ENCODE assay signal across 28 cellular contexts in the genomic region with DNA sequence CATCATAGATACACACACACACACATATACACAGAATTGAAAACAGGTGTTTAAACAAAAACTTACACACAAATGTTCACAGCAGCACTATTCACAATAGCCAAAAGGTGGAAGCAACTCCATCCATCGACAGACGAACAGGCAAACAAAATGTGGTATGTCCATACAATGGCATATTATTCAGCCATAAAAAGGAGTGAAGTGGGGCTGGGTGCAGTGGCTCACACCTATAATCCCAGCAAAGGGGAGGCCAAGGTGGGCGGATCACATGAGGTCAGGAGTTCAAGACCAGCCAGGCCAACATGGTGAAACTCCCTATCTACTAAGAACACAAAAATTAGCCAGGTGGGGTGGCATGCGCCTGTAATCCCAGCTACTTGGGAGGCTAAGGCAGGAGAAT.
"Had no signal": no experiment of that assay in that cellular context is flagged by ENCODE, and none has a peak within 500 bp of the region (broad histone marks: within the 10 kb centered on the region; RNA-seq: fewer than 3 reads in every experiment).

No MANE protein-coding gene starts in this region.

- H3K27ac ChIP-seq: epithelial cell of prostate, esophagus squamous epithelium, gastrocnemius medialis, heart right ventricle, left lung, lower lobe of right lung had no signal

- H3K27ac Mint-ChIP-seq: dendritic cell treated with granulocyte-macrophage colony-stimulating factor and Interleukin-4, amounts not matched to agents 40 ng/mL and 50 ng/mL, for 4 days; endodermal cell; mesothelial cell of epicardium; naive B cell had no signal

- H3K4me3 ChIP-seq: esophagus squamous epithelium, gastrocnemius medialis, heart right ventricle, left lung, lower lobe of right lung, mucosa of descending colon had no signal

- H3K4me1 ChIP-seq: left lung, lower lobe of right lung had no signal

- H3K9me3 Mint-ChIP-seq: dendritic cell treated with granulocyte-macrophage colony-stimulating factor and Interleukin-4, amounts not matched to agents 40 ng/mL and 50 ng/mL, for 4 days had no signal

- FAIRE-seq: endometrium, islet of Langerhans, keratinocyte had no signal

- ATAC-seq: effector memory CD8-positive, alpha-beta T cell; esophagus mucosa; gastrocnemius medialis; heart right ventricle; left cardiac atrium; left lung; left ventricle myocardium superior; lower lobe of right lung; mucosa of descending colon; naive thymus-derived CD8-positive, alpha-beta T cell had no signal

- DNase-seq: cortex of kidney; effector CD8-positive, alpha-beta T cell; effector memory CD8-positive, alpha-beta T cell; endodermal cell; erythroblast; esophagus squamous epithelium; foreskin fibroblast; foreskin melanocyte; gastrocnemius medialis; glutamatergic neuron; head of caudate nucleus; heart right ventricle; hippocampal formation; left cardiac atrium; left lung; left ventricle myocardium superior; lower lobe of right lung; mesenchymal stem cell; mucosa of descending colon; naive B cell; naive thymus-derived CD8-positive, alpha-beta T cell had no signal

- H3K27me3 ChIP-seq: esophagus squamous epithelium, gastrocnemius medialis, heart right ventricle, left lung had no signal

- H3K27me3 Mint-ChIP-seq: dendritic cell treated with granulocyte-macrophage colony-stimulating factor and Interleukin-4, amounts not matched to agents 40 ng/mL and 50 ng/mL, for 4 days; effector memory CD8-positive, alpha-beta T cell; naive B cell; naive thymus-derived CD8-positive, alpha-beta T cell had no signal

- H3K9me3 ChIP-seq: gastrocnemius medialis, lower lobe of right lung had no signal

- H3K4me3 Mint-ChIP-seq: dendritic cell treated with granulocyte-macrophage colony-stimulating factor and Interleukin-4, amounts not matched to agents 40 ng/mL and 50 ng/mL, for 4 days; effector memory CD8-positive, alpha-beta T cell; endodermal cell; mesothelial cell of epicardium; naive B cell; naive thymus-derived CD8-positive, alpha-beta T cell had no signal
